In the genomic region with DNA sequence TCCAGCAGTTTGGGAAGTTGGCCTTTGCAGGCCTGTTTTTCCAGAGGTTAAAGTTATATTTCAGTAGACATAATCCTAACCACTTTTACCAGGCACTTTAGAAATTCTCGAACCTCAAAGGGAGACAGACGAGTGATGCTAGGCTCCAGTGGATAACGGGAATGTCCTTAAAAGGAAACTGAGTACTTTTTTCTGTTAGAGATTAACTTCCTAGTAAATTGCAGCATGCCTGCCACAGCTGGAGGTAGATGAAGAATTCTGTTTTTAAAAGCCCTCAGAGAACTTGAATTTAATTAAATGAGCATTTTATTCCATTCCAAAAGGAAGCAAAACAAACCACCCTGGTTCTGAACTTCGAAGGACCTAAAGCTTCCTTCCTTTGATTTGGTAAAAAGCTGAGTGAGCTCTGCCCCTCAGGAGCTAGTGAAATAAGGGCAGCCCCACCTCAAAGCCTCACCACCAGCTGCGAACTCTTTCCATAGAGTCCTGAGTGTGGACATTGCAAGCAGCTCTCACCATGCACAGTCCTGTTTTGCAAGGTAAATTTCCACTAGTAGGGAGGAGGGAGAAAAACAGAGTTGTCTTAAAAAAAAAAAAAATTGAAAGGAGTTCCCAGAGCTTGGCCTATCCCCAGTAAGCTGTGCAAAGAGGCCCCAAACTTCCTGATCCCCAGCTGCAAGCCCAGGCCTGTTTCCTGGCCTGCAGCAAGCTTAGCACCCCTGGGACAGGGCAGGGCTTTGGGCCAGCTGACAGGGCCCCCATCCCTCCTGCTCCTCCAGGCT, we compare ENCODE assay signal across 8 cellular contexts. TPM values are rescaled to one million over a fixed set of nuclear protein-coding genes. Genes with fewer than 3 reads are reported as not detected.
A peak's percentile ranks its signal among the peaks of the same experiment; 100 is the strongest.
DNase-seq lines count a peak whose midpoint lies in the region; ATAC-seq, FAIRE-seq and TF ChIP-seq lines count a peak whose summit lies in the region.

No MANE protein-coding gene starts in this region.

- ATAC-seq in GM18870 (IDR thresholded peaks at IDR 0.05; ENCODE audit: unreplicated experiment): no peak

- no peak overlapping the region for H3K4me3 ChIP-seq in Caco-2 (ENCODE audit: low read depth, low read length)

- no peak for FAIRE-seq in RCC 7860 (lab: Jason Lieb, UNC)

- intact Hi-C loops in Caco-2 (cut with micrococcal nuclease; ENCODE audit: unreplicated experiment): no loop called here

- no peak for TF ChIP-seq CTCF in Caco-2 (IDR thresholded peaks at IDR 0.05; ENCODE audit: insufficient read depth in 1 of 2, low read depth in 1 of 2, low read length in 1 of 2, severe bottlenecking in 1 of 2, unreplicated experiment in 1 of 2)
- TF ChIP-seq CTCF in mesothelial cell of epicardium (IDR thresholded peaks at IDR 0.05; ENCODE audit: unreplicated experiment): no peak

- H3K27ac Mint-ChIP-seq in Caco-2 (ENCODE audit: unreplicated experiment): no peak overlapping the region
- peak overlapping the region; percentile 85 for H3K27ac Mint-ChIP-seq in mesothelial cell of epicardium

- H3K9me3 Mint-ChIP-seq in Caco-2 (ENCODE audit: unreplicated experiment) (no peaks in the 10 kb centered on the region), mesothelial cell of epicardium (peaks cover 4% of the 10 kb centered on the region)

- DNase-seq in Caco-2 (peak; percentile 47 to 55), HT-29 (ENCODE audit: low spot score) (peak; percentile 16), ecto neural progenitor cell (ENCODE audit: low spot score) (peak; percentile 55), mesothelial cell of epicardium (ENCODE audit: low spot score in 2 of 2, unreplicated experiment in 2 of 2) (peak; percentile 31 to 51), NCI-H2107 treated with DMSO at 0.1 percent for 48 hours (lab: John Stamatoyannopoulos, UW; ENCODE audit: unreplicated experiment) (no peak), RCC 7860 (ENCODE audit: low spot score) (no peak), epidermal melanocyte (ENCODE audit: insufficient read length, low spot score) (no peak)

- no peaks in the 10 kb centered on the region for H3K36me3 ChIP-seq in Caco-2 (ENCODE audit: control insufficient read depth, insufficient read depth, low read length)

- H3K4me1 Mint-ChIP-seq in Caco-2 (ENCODE audit: low read depth, unreplicated experiment): peaks cover 7% of the 10 kb centered on the region
- H3K4me1 Mint-ChIP-seq in mesothelial cell of epicardium: peaks cover 72% of the 10 kb centered on the region

- H3K27me3 Mint-ChIP-seq in Caco-2 (ENCODE audit: insufficient read depth, unreplicated experiment) (no peaks in the 10 kb centered on the region), mesothelial cell of epicardium (ENCODE audit: low read depth) (peaks cover 7% of the 10 kb centered on the region)

- POLR2A ChIA-PET in Caco-2 (lab: Charles Lee): no interaction called here

- no TSS peak for BruUV-seq in Caco-2 (replicated peaks; lab: Mats Ljungman, UMichigan)

- peaks cover 17% of the 10 kb centered on the region; the same call in 1 of the 2 replicates for H3K4me1 ChIP-seq in Caco-2

- H3K4me3 Mint-ChIP-seq in Caco-2 (ENCODE audit: unreplicated experiment) (no peak overlapping the region), mesothelial cell of epicardium (no peak overlapping the region)

- H3K36me3 Mint-ChIP-seq in Caco-2 (ENCODE audit: insufficient read depth, unreplicated experiment) (no peaks in the 10 kb centered on the region), mesothelial cell of epicardium (no peaks in the 10 kb centered on the region)

- H3K27me3 ChIP-seq in Caco-2 (replicated peaks; ENCODE audit: control insufficient read depth, insufficient read depth, low read length): no peaks in the 10 kb centered on the region

- CTCF ChIA-PET in Caco-2 (lab: Charles Lee): interaction anchor here (0.7 to 0.8 kb wide), 2 partner anchors 242 to 952 kb away, joined by 3 to 4 read pairs; no protein-coding TSS in a partner anchor

- H3K9me3 ChIP-seq in Caco-2: no peaks in the 10 kb centered on the region

RNA-seq across cellular contexts. Expression of gene CHD9NB, which starts 11.3 kb away (rescaled TPM):
- total RNA-seq in Caco-2 (2022): not detected in 2 replicates
- 3.4 and 4.1 TPM in 2 replicates for total RNA-seq in HT-29 (2014; rRNA removed; shearing (Covaris generic))
- total RNA-seq in mesothelial cell of epicardium: 0.29 to 0.44 TPM (median 0.43 TPM) in 3 replicates

RNA-seq across cellular contexts. Expression of gene CHD9, which starts 13.4 kb away (rescaled TPM):
- 29.1 and 32.0 TPM in 2 replicates for total RNA-seq in Caco-2 (2022)
- total RNA-seq in HT-29 (2014; rRNA removed; shearing (Covaris generic)): 8.1 and 15.2 TPM in 2 replicates
- total RNA-seq in mesothelial cell of epicardium: 108 to 119 TPM (median 110 TPM) in 3 replicates

Comparison
In these comparisons a context has a peak if more than half of its experiments do, and no peak if none do; other contexts are left out.
1. DNase-seq: peak in Caco-2 (2 of 2), HT-29 (single experiment), ecto neural progenitor cell (single experiment) and mesothelial cell of epicardium (2 of 2); none in NCI-H2107 treated with DMSO at 0.1 percent for 48 hours (single experiment), RCC 7860 (single experiment) and epidermal melanocyte (single experiment).